In genomic region chr1:167059045-167059728, GRCh38 we compare ENCODE assay signal across 8 cellular contexts. TPM values are rescaled to one million over a fixed set of nuclear protein-coding genes. Genes with fewer than 3 reads are reported as not detected.
DNase-seq lines count a peak whose midpoint lies in the region; ATAC-seq, FAIRE-seq and TF ChIP-seq lines count a peak whose summit lies in the region.

No MANE protein-coding gene starts in this region.

- WGBS in adrenal gland, 4 donors = 7 to 14% (median 11%) methylated on average over 12 to 16 of the region's 16 CpGs
- WGBS in hepatocyte (ENCODE audit: low lambda C conversion rate, missing lambda C conversion rate) = 18% methylated on average over 16 of the region's 16 CpGs

- H3K27me3 ChIP-seq in adrenal gland (peaks cover 9% of the 10 kb centered on the region), hepatocyte (no peaks in the 10 kb centered on the region), gastrocnemius medialis (no peaks in the 10 kb centered on the region)

- H3K4me1 Mint-ChIP-seq in T-cell = peaks cover 6 to 8% (median 8%) of the 10 kb centered on the region in 3 donors

- H3K9me3 ChIP-seq in adrenal gland (replicated peaks in 1 of 3) (no peaks in the 10 kb centered on the region), hepatocyte (ENCODE audit: low read depth) (no peaks in the 10 kb centered on the region), gastrocnemius medialis (no peaks in the 10 kb centered on the region)

- in situ Hi-C loops in gastrocnemius medialis (cut with MboI; ENCODE audit: low sequenced_read_pairs in 4 of 4) = loop anchor here in 3 of 4 donors (10.0 to 25.0 kb wide), 3 partner anchors 144 to 628 kb away; no protein-coding TSS in a partner anchor

- FAIRE-seq in GM12892 (lab: Jason Lieb, UNC) = peak; percentile 80

- H3K27ac Mint-ChIP-seq in T-cell = peak overlapping the region; percentile 57 to 69

- POLR2A ChIA-PET in T-cell (lab: Charles Lee) = interaction anchor here in 1 of 2 donors (0.6 kb wide), 1 partner anchor 272 kb away, joined by 3 read pairs; no protein-coding TSS in a partner anchor

- H3K36me3 Mint-ChIP-seq in T-cell = peaks cover 6% of the 10 kb centered on the region

- H2AFZ ChIP-seq in hepatocyte = peak overlapping the region; percentile 38

- H3K4me3 ChIP-seq in adrenal gland (no peak overlapping the region), hepatocyte (no peak overlapping the region), gastrocnemius medialis (peak overlapping the region in 1 of 4 donors; percentile 22)

- no peaks in the 10 kb centered on the region for H4K20me1 ChIP-seq in hepatocyte (ENCODE audit: insufficient read depth, poor library complexity, severe bottlenecking)

- H3K27me3 Mint-ChIP-seq in T-cell = no peaks in the 10 kb centered on the region

- H3K27ac ChIP-seq in 22Rv1 (no peak overlapping the region), adrenal gland (no peak overlapping the region), hepatocyte (no peak overlapping the region), gastrocnemius medialis (peak overlapping the region; percentile 7 to 47 (median 40))

- DNase-seq in GM12892 (ENCODE audit: insufficient read length) (no peak), MV-4-11 (lab: John Stamatoyannopoulos, UW) (peak; percentile 34), T-cell (peak; percentile 12 to 72 (median 58)), adrenal gland (peak; percentile 50 to 89 (median 73)), hepatocyte (ENCODE audit: low spot score) (peak; percentile 77), gastrocnemius medialis (peak in 1 of 2 donors; percentile 55)

- no peak overlapping the region for H3K4me3 Mint-ChIP-seq in T-cell

- H3K79me2 ChIP-seq in hepatocyte = no peaks in the 10 kb centered on the region

- H3K36me3 ChIP-seq in adrenal gland (replicated peaks in 1 of 2) = no peaks in the 10 kb centered on the region
- H3K36me3 ChIP-seq in hepatocyte (replicated peaks; ENCODE audit: insufficient read depth, low read depth) = no peaks in the 10 kb centered on the region
- H3K36me3 ChIP-seq in gastrocnemius medialis = no peaks in the 10 kb centered on the region

- H3K4me2 ChIP-seq in hepatocyte = peak overlapping the region; percentile 55

- ATAC-seq in T-cell (replicated peaks in 1 of 4) (peak; percentile 63 to 76 (median 72)), gastrocnemius medialis (peak; percentile 46 to 76), HG03135 (IDR thresholded peaks at IDR 0.05; ENCODE audit: unreplicated experiment) (no peak)

- intact Hi-C loops in adrenal gland (cut with DNase I) (loop anchor here in 1 of 2 donors (5.0 kb wide), 1 partner anchor 147 kb away; no protein-coding TSS in a partner anchor), gastrocnemius medialis (cut with DNase I; ENCODE audit: low total_unique reads) (loop anchor here (1.0 to 2.0 kb wide), 4 partner anchors 84 to 272 kb away; partner anchors contain the start of gene ILDR2)

- TF ChIP-seq POLR2A in GM12892 (IDR thresholded peaks at IDR 0.05; ENCODE audit: low read depth, low read length) = no peak
- TF ChIP-seq POLR2A in adrenal gland (IDR thresholded peaks at IDR 0.05) = no peak
- TF ChIP-seq POLR2A in gastrocnemius medialis (IDR thresholded peaks at IDR 0.05) = no peak

- TF ChIP-seq CTCF in 22Rv1 (IDR thresholded peaks at IDR 0.05) (peak; percentile 98), adrenal gland (IDR thresholded peaks at IDR 0.05) (peak; percentile 78 to 97 (median 90)), hepatocyte (IDR thresholded peaks at IDR 0.05; ENCODE audit: poor library complexity) (peak; percentile 97), gastrocnemius medialis (IDR thresholded peaks at IDR 0.05 in 4 of 5, conservative IDR thresholded peaks at IDR 0.05 in 1 of 5) (peak; percentile 89 to 94 (median 91))

- H3K9me3 Mint-ChIP-seq in T-cell = no peaks in the 10 kb centered on the region

- CTCF ChIA-PET in T-cell (lab: Charles Lee) = interaction anchor here (0.5 to 10.4 kb wide), 31 partner anchors 9 to 1116 kb away, joined by 3 to 325 read pairs (median 4); no protein-coding TSS in a partner anchor

- H3K4me1 ChIP-seq in adrenal gland (replicated peaks in 1 of 2) = no peaks in the 10 kb centered on the region
- H3K4me1 ChIP-seq in hepatocyte (ENCODE audit: insufficient read depth) = no peaks in the 10 kb centered on the region
- peaks cover 3 to 7% of the 10 kb centered on the region in 2 donors for H3K4me1 ChIP-seq in gastrocnemius medialis

- no peaks in the 10 kb centered on the region for H3K9me2 ChIP-seq in hepatocyte (replicated peaks; ENCODE audit: insufficient read depth)

RNA-seq across cellular contexts. Expression of gene GPA33, which starts 31.0 kb away (rescaled TPM):
- not detected for polyA plus RNA-seq in GM12892 (2012; ENCODE audit: missing spikeins)
- 10 to 100 TPM in 4 of 5 donors, 1 to 10 TPM in 1; 8.6 to 22.8 (median 17.7) TPM for total RNA-seq in T-cell
- under 1 TPM in 4 of 8 donors, not detected in 4; 0.12 to 0.79 (median 0.31) TPM for total RNA-seq in adrenal gland
- polyA plus RNA-seq in adrenal gland = under 1 TPM in 2 of 3 donors, not detected in 1; 0.03 to 0.16 TPM
- 5.8 and 7.2 TPM in 2 replicates for total RNA-seq in hepatocyte
- 1.5 and 3.9 TPM in 2 replicates for polyA plus RNA-seq in hepatocyte
- 1 to 10 TPM in 1 of 4 donors, not detected in 3; 1.9 TPM for total RNA-seq in gastrocnemius medialis

RNA-seq across cellular contexts. Expression of gene STYXL2, which starts 34.7 kb away (rescaled TPM):
- not detected for polyA plus RNA-seq in GM12892 (2012; ENCODE audit: missing spikeins)
- not detected for total RNA-seq in T-cell
- total RNA-seq in adrenal gland = 1 to 10 TPM in 2 of 8 donors, under 1 TPM in 6; 0.12 to 1.3 (median 0.81) TPM
- under 1 TPM in 2 of 3 donors, not detected in 1; 0.08 to 0.20 TPM for polyA plus RNA-seq in adrenal gland
- 0.07 and 0.20 TPM in 2 replicates for total RNA-seq in hepatocyte
- polyA plus RNA-seq in hepatocyte = 0.40 and 0.58 TPM in 2 replicates
- total RNA-seq in gastrocnemius medialis = 100 to 1,000 TPM in 1 of 4 donors, 10 to 100 TPM in 3; 63.7 to 159 (median 89.1) TPM

Comparison
In these comparisons a context has a peak if more than half of its experiments do, and no peak if none do; other contexts are left out.
1. H3K27ac ChIP-seq: peak in gastrocnemius medialis (4 of 4); none in 22Rv1 (single experiment), adrenal gland (0 of 5) and hepatocyte (single experiment).
2. RNA of gene STYXL2, which starts 34.7 kb away (total RNA-seq): 63.7 to 159 TPM in gastrocnemius medialis; 0.12 to 1.3 TPM in adrenal gland, 0.07 to 0.20 TPM in hepatocyte and not detected in T-cell; every median in the first group is over 10 times any median in the second.
3. Peak in every context shown above with its lines, with median percentiles within 50 percentile points of each other: CTCF ChIP-seq.